9 cellular contexts compared by ENCODE assay signal in the genomic region with DNA sequence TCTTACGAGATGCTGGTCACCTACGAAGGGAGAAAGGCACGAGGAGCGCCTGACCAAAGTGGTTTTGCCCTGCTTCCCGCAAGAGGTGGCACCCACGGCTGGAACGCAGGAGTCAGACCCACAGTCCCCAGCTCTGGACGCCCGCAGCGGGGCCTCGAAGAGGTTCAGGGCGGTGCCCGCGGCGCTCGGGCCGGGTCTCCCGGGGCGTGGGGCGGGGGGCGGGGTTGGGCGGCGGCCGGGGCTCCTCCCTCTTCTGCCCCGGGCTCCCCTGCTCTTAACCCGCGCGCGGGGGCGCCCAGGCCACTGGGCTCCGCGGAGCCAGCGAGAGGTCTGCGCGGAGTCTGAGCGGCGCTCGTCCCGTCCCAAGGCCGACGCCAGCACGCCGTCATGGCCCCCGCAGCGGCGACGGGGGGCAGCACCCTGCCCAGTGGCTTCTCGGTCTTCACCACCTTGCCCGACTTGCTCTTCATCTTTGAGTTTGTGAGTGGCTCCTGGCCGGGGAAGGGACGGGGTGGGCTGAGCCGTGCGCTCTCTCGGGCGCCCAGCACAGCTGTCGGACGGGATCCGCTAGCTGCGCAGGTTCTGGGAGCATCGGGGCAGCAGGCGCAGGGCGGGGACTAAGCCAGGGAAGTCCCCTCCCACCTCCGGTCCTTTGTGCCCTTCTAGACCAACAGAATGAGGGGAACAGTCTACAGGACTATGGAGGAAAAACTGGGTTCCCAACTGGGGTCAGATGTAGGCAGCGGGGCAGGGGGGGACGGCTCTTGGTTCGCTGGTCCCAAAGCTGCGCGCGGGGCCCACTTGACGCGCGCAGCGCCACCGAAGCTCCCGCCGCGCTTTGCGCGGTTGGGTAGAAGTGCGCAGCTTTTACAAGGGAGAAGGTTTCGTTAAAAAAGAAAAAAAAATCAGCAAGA. TPM values are rescaled to one million over a fixed set of nuclear protein-coding genes. Genes with fewer than 3 reads are reported as not detected.
DNase-seq lines count a peak whose midpoint lies in the region; ATAC-seq and TF ChIP-seq lines count a peak whose summit lies in the region.
"Had no signal": no experiment of that assay in that cellular context is flagged by ENCODE, and none has a peak within 500 bp of the region (broad histone marks: within the 10 kb centered on the region; RNA-seq: fewer than 3 reads in every experiment).

A gene (plus strand): TSS at position 303 of the 914 bp plus-strand sequence. CDS start 85 bp downstream, at position 388.

- intact Hi-C loops in OCI-LY7 (cut with micrococcal nuclease; ENCODE audit: unreplicated experiment) = no loop called here

- no peak within 1 kb of the TSS for H3K27ac ChIP-seq in OCI-LY7 (ENCODE audit: low read depth, low read length, poor library complexity, severe bottlenecking)

- H3K4me1 ChIP-seq in OCI-LY7 (ENCODE audit: insufficient read depth, low read length, poor library complexity, severe bottlenecking) = no peaks in the 10 kb centered on the region

- POLR2A ChIA-PET in OCI-LY7 (lab: Charles Lee) = no interaction called here

- no peak within 1 kb of the TSS for H3K4me2 ChIP-seq in OCI-LY7 (ENCODE audit: low read length)

- H3K4me3 ChIP-seq in OCI-LY7 (ENCODE audit: low read depth, low read length, poor library complexity, severe bottlenecking) = no peak within 1 kb of the TSS

- no peaks in the 10 kb centered on the region for H3K9me2 ChIP-seq in OCI-LY7 (ENCODE audit: insufficient read depth, low read length)

- no peaks in the 10 kb centered on the region for H3K36me3 ChIP-seq in OCI-LY7 (ENCODE audit: insufficient read depth, low read length)

- no TSS peak for BruUV-seq in OCI-LY7 (replicated peaks; lab: Mats Ljungman, UMichigan)

- H3K79me2 ChIP-seq in OCI-LY7 (ENCODE audit: insufficient read depth, low read depth, low read length) = no peaks in the 10 kb centered on the region

- no peak for ATAC-seq in GM21529 (IDR thresholded peaks at IDR 0.05; ENCODE audit: unreplicated experiment)

- H4K20me1 ChIP-seq in OCI-LY7 (ENCODE audit: insufficient read depth, low read length) = no peaks in the 10 kb centered on the region

- DNase-seq in COLO668 (lab: John Stamatoyannopoulos, UW; ENCODE audit: unreplicated experiment) (peak; percentile 21), HK-2 (ENCODE audit: unreplicated experiment) (peak; percentile 35), germinal center (ENCODE audit: low spot score) (peak; percentile 23), pons (ENCODE audit: low spot score) (peak; percentile 67), OCI-LY7 (ENCODE audit: low spot score) (no peak), NCI-H1436 treated with DMSO at 0.1 percent for 48 hours (lab: John Stamatoyannopoulos, UW) (no peak)
- DNase-seq in activated CD8-positive, alpha-beta memory T cell treated with anti-CD3 and anti-CD28 coated beads, Interleukin-2, amount 50 U/mL, for 4 hours = peak; percentile 59

- CTCF ChIA-PET in OCI-LY7 (lab: Charles Lee; ENCODE audit: unreplicated experiment) = no interaction called here

- no peaks in the 10 kb centered on the region for H3K9me3 ChIP-seq in OCI-LY7 (ENCODE audit: low read length)

- no peak for TF ChIP-seq CTCF in OCI-LY7 (conservative IDR thresholded peaks at IDR 0.05; ENCODE audit: low read length)

- no peak within 1 kb of the TSS for H2AFZ ChIP-seq in OCI-LY7 (ENCODE audit: low read length)

RNA-seq across cellular contexts. Expression of the gene that starts here (rescaled TPM):
- total RNA-seq in OCI-LY7 (2014; rRNA removed; shearing (Covaris generic)) = not detected in 2 replicates
- total RNA-seq in OCI-LY7 (2022) = not detected in 2 replicates
- total RNA-seq: glomerular endothelial cell had no signal

Comparison
In these comparisons a context has a peak if more than half of its experiments do, and no peak if none do; other contexts are left out.
1. DNase-seq: peak in COLO668 (single experiment), HK-2 (single experiment), activated CD8-positive, alpha-beta memory T cell treated with anti-CD3 and anti-CD28 coated beads, Interleukin-2, amount 50 U/mL, for 4 hours (single experiment), germinal center (single experiment) and pons (single experiment); none in OCI-LY7 (single experiment) and NCI-H1436 treated with DMSO at 0.1 percent for 48 hours (single experiment).